Comparison of ENCODE assay signal across 30 cellular contexts in the genomic region with DNA sequence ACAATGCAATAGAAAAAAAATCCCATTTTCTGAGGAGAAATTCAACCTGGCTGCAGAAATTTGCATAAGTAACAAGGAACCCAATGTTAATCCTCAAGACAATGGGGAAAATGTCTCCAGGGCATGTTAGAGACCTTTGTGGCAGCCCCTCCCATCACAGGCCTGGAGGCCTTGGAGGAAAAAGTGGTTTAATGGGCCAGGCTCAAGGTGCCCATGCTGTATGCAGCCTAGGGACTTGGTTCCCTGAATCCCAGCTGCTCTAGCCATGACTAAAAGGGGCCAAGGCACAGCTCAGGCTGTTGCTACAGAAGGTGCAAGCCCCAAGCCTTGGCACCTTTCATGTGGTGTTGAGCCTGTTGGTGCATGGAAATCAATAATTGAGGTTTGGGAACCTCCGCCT.
"Had no signal": no experiment of that assay in that cellular context is flagged by ENCODE, and none has a peak within 500 bp of the region (broad histone marks: within the 10 kb centered on the region; RNA-seq: fewer than 3 reads in every experiment).

No MANE protein-coding gene starts in this region.

- H3K36me3 ChIP-seq: colonic mucosa, esophagus squamous epithelium, gastrocnemius medialis, heart right ventricle had no signal

- H3K4me1 ChIP-seq: colonic mucosa had no signal

- H3K4me3 Mint-ChIP-seq: dendritic cell treated with granulocyte-macrophage colony-stimulating factor and Interleukin-4, amounts not matched to agents 40 ng/mL and 50 ng/mL, for 4 days; effector memory CD8-positive, alpha-beta T cell; endodermal cell had no signal

- H3K9me3 ChIP-seq: colonic mucosa, esophagus muscularis mucosa, esophagus squamous epithelium, gastrocnemius medialis, gastroesophageal sphincter, heart left ventricle, heart right ventricle had no signal

- H3K9me3 Mint-ChIP-seq: effector memory CD8-positive, alpha-beta T cell had no signal

- H3K27ac Mint-ChIP-seq: dendritic cell treated with granulocyte-macrophage colony-stimulating factor and Interleukin-4, amounts not matched to agents 40 ng/mL and 50 ng/mL, for 4 days; effector memory CD8-positive, alpha-beta T cell; endodermal cell had no signal

- H3K4me3 ChIP-seq: colonic mucosa, coronary artery, dorsolateral prefrontal cortex, esophagus muscularis mucosa, esophagus squamous epithelium, gastrocnemius medialis, gastroesophageal sphincter, heart left ventricle, heart right ventricle, hepatocyte had no signal

- H3K27me3 Mint-ChIP-seq: dendritic cell treated with granulocyte-macrophage colony-stimulating factor and Interleukin-4, amounts not matched to agents 40 ng/mL and 50 ng/mL, for 4 days had no signal

- H3K4me2 ChIP-seq: hepatocyte had no signal

- ATAC-seq: effector memory CD8-positive, alpha-beta T cell; esophagus mucosa; foreskin keratinocyte; gastrocnemius medialis; gastroesophageal sphincter; heart left ventricle; heart right ventricle had no signal

- FAIRE-seq: colon, endometrium, endothelial cell of umbilical vein, frontal cortex had no signal

- H3K4me1 Mint-ChIP-seq: endodermal cell had no signal

- H3K27ac ChIP-seq: colonic mucosa, coronary artery, dorsolateral prefrontal cortex, epithelial cell of prostate, esophagus muscularis mucosa, esophagus squamous epithelium, foreskin keratinocyte, gastrocnemius medialis, gastroesophageal sphincter, heart left ventricle, heart right ventricle, hepatocyte had no signal

- DNase-seq: colonic mucosa; cortex of kidney; dermis blood vessel endothelial cell; dorsolateral prefrontal cortex; effector CD4-positive, alpha-beta T cell; effector CD8-positive, alpha-beta T cell; effector memory CD4-positive, alpha-beta T cell; effector memory CD8-positive, alpha-beta T cell; endodermal cell; erythroblast; esophagus squamous epithelium; foreskin fibroblast; foreskin keratinocyte; foreskin melanocyte; gastrocnemius medialis; glutamatergic neuron; head of caudate nucleus; heart left ventricle; heart right ventricle had no signal
